In the genomic region with DNA sequence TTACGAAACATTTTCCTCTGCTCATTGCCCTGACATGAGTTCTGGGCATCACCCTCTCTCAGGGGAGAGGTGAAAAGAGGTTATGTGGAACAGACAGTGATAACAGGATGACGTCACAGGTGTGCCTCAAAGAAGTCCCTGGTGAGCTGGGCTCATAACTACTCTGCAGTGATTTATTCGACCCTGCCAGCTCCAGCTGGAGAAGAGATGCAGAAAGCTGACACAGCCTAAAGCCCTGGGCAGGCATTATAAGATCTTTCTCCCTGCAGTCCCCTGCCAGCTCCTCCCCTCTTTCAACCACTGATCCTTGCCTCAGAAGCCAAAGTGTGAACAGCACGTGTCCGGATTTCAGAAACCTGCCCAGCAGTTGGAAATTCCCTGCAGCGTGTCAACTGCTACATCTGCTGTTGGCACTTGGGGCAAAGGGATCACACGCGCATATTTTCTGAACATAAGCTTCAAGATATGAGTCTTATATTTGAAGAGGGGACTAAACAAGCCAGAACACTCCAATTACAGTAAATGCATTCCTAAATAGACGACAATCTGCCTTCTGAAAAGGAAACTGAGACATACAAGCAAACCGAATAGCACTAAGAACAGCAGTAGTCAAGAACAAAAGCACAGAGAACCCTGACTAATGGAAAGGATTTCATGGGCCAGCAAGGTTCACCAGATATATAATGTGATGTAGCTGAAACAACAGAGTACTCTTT, we compare ENCODE assay signal across 1 cellular context.
TF ChIP-seq lines count a peak whose summit lies in the region.

No MANE protein-coding gene starts in this region.

TF ChIP-seq in GM12878, 131 proteins besides CTCF, POLR2A, EP300 and RAD21 (continued from another document):
- TF ChIP-seq KAT2A (conservative IDR thresholded peaks at IDR 0.05; ENCODE audit: control insufficient read depth, low read depth, low read length): no peak
- peak; percentile 94 for TF ChIP-seq ZNF687 (IDR thresholded peaks at IDR 0.05)
- TF ChIP-seq, protein P1, sequence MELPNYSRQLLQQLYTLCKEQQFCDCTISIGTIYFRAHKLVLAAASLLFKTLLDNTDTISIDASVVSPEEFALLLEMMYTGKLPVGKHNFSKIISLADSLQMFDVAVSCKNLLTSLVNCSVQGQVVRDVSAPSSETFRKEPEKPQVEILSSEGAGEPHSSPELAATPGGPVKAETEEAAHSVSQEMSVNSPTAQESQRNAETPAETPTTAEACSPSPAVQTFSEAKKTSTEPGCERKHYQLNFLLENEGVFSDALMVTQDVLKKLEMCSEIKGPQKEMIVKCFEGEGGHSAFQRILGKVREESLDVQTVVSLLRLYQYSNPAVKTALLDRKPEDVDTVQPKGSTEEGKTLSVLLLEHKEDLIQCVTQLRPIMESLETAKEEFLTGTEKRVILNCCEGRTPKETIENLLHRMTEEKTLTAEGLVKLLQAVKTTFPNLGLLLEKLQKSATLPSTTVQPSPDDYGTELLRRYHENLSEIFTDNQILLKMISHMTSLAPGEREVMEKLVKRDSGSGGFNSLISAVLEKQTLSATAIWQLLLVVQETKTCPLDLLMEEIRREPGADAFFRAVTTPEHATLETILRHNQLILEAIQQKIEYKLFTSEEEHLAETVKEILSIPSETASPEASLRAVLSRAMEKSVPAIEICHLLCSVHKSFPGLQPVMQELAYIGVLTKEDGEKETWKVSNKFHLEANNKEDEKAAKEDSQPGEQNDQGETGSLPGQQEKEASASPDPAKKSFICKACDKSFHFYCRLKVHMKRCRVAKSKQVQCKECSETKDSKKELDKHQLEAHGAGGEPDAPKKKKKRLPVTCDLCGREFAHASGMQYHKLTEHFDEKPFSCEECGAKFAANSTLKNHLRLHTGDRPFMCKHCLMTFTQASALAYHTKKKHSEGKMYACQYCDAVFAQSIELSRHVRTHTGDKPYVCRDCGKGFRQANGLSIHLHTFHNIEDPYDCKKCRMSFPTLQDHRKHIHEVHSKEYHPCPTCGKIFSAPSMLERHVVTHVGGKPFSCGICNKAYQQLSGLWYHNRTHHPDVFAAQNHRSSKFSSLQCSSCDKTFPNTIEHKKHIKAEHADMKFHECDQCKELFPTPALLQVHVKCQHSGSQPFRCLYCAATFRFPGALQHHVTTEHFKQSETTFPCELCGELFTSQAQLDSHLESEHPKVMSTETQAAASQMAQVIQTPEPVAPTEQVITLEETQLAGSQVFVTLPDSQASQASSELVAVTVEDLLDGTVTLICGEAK (IDR thresholded peaks at IDR 0.05; ENCODE audit: borderline replicate concordance): no peak
- TF ChIP-seq NFYA (IDR thresholded peaks at IDR 0.05; ENCODE audit: borderline replicate concordance, low read depth, low read length): no peak
- TF ChIP-seq, protein P2, sequence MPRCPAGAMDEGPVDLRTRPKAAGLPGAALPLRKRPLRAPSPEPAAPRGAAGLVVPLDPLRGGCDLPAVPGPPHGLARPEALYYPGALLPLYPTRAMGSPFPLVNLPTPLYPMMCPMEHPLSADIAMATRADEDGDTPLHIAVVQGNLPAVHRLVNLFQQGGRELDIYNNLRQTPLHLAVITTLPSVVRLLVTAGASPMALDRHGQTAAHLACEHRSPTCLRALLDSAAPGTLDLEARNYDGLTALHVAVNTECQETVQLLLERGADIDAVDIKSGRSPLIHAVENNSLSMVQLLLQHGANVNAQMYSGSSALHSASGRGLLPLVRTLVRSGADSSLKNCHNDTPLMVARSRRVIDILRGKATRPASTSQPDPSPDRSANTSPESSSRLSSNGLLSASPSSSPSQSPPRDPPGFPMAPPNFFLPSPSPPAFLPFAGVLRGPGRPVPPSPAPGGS (IDR thresholded peaks at IDR 0.05; ENCODE audit: borderline replicate concordance, insufficient read depth, low read depth, low read length, poor library complexity, severe bottlenecking): no peak
- no peak for TF ChIP-seq EZH2 (IDR thresholded peaks at IDR 0.05; ENCODE audit: borderline replicate concordance, control insufficient read depth, low read depth, low read length)
- no peak for TF ChIP-seq HDGF (IDR thresholded peaks at IDR 0.05)
- TF ChIP-seq MEF2A (IDR thresholded peaks at IDR 0.05; ENCODE audit: insufficient read depth, low read depth, low read length): no peak
- no peak for TF ChIP-seq NR2C1 (IDR thresholded peaks at IDR 0.05)
- 0 out of 3 replicates have a peak, but pooled peaks have one; percentile 37 for TF ChIP-seq POU2F2 (IDR thresholded peaks at IDR 0.05; ENCODE audit: borderline replicate concordance, low read depth, low read length)
- TF ChIP-seq CBX3 (IDR thresholded peaks at IDR 0.05; ENCODE audit: borderline replicate concordance, low read depth): no peak
- TF ChIP-seq CEBPB (IDR thresholded peaks at IDR 0.05; ENCODE audit: borderline replicate concordance in 1 of 2, low read depth in 2 of 2, low read length in 2 of 2): no peak
- TF ChIP-seq ETV6 (conservative IDR thresholded peaks at IDR 0.05 in 1 of 2, IDR thresholded peaks at IDR 0.05 in 1 of 2; ENCODE audit: borderline replicate concordance in 1 of 2, low read depth in 1 of 2): no peak
- no peak for TF ChIP-seq CHD1 (IDR thresholded peaks at IDR 0.05; ENCODE audit: low read depth, low read length)
- TF ChIP-seq, protein P3, sequence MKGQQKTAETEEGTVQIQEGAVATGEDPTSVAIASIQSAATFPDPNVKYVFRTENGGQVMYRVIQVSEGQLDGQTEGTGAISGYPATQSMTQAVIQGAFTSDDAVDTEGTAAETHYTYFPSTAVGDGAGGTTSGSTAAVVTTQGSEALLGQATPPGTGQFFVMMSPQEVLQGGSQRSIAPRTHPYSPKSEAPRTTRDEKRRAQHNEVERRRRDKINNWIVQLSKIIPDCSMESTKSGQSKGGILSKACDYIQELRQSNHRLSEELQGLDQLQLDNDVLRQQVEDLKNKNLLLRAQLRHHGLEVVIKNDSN (IDR thresholded peaks at IDR 0.05; ENCODE audit: borderline replicate concordance, extremely low read length, insufficient read depth, low read depth, low read length): peak; percentile 47
- no peak for TF ChIP-seq WRNIP1 (IDR thresholded peaks at IDR 0.05; ENCODE audit: borderline replicate concordance, low read depth, low read length)
- peak; percentile 77 for TF ChIP-seq CHD2 (IDR thresholded peaks at IDR 0.05; ENCODE audit: borderline replicate concordance, low read depth, low read length)
- TF ChIP-seq GABPA (IDR thresholded peaks at IDR 0.05; ENCODE audit: low read depth): no peak
TF ChIP-seq in GM12878: peak in this region for 44.
